9 cellular contexts compared by ENCODE assay signal in the genomic region with DNA sequence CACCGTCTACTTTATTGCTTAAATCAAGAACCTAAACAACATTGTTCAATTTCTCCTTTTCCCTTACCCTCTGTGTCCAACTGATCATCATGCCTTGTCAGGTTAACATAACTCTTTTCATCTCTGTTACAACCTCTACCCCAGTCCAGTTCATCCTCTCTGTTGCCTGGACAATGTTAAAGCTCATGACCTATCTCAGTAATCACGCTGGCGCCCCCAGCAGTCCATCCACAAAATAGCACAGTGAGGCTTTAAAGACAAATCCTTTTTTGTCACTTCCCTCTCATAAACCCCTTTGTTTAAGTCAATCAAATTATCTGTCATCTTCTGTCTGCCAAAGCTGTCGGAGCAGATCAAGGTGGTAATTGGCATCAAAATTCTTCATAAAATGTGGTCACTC.
DNase-seq lines count a peak whose midpoint lies in the region; TF ChIP-seq lines count a peak whose summit lies in the region.
"Had no signal": no experiment of that assay in that cellular context is flagged by ENCODE, and none has a peak within 500 bp of the region (broad histone marks: within the 10 kb centered on the region; RNA-seq: fewer than 3 reads in every experiment).

No MANE protein-coding gene starts in this region.

- TF ChIP-seq CTCF in WERI-Rb-1 (IDR thresholded peaks at IDR 0.05; ENCODE audit: low read depth, low read length) (peak; percentile 68), choroid plexus epithelial cell (conservative IDR thresholded peaks at IDR 0.05; ENCODE audit: low read depth, low read length) (peak; percentile 78)

- H3K27ac ChIP-seq in WERI-Rb-1 = no peak overlapping the region
- H3K27ac ChIP-seq: BLaER1 treated with 17β-estradiol and CSF1 and Interleukin-3, amounts not matched to agents 10 nM and 100 nM had no signal

- H3K4me3 ChIP-seq in WERI-Rb-1 (ENCODE audit: low read depth, low read length) = no peak overlapping the region
- no peak overlapping the region for H3K4me3 ChIP-seq in choroid plexus epithelial cell (ENCODE audit: low read depth, low read length)
- H3K4me3 ChIP-seq: BLaER1 treated with 17β-estradiol and CSF1 and Interleukin-3, amounts not matched to agents 10 nM and 100 nM had no signal

- H3K9me3 ChIP-seq in WERI-Rb-1 (ENCODE audit: severe bottlenecking) = no peaks in the 10 kb centered on the region

- H3K36me3 ChIP-seq in WERI-Rb-1 = no peaks in the 10 kb centered on the region; the same call in 1 of the 2 replicates

- peak; percentile 79 for TF ChIP-seq RAD21 in Ishikawa (IDR thresholded peaks at IDR 0.05; ENCODE audit: low read depth)

- TF ChIP-seq EP300 in Ishikawa (IDR thresholded peaks at IDR 0.05; ENCODE audit: borderline replicate concordance) = no peak

- DNase-seq in NCI-H2081 (lab: John Stamatoyannopoulos, UW) (peak; percentile 31 to 41), NCI-H2081 treated with DMSO at 0.1 percent for 48 hours (lab: John Stamatoyannopoulos, UW) (no peak), WERI-Rb-1 (peak; percentile 73), choroid plexus epithelial cell (ENCODE audit: low read depth) (peak; percentile 64), medulla oblongata (ENCODE audit: extremely low spot score) (peak; percentile 68), stromal cell of bone marrow (ENCODE audit: low read depth) (peak; percentile 34), GOT3 (lab: John Stamatoyannopoulos, UW) (no peak)

- no peaks in the 10 kb centered on the region for H3K27me3 ChIP-seq in WERI-Rb-1 (ENCODE audit: insufficient read depth, low read depth, severe bottlenecking)
- H3K27me3 ChIP-seq: BLaER1 treated with 17β-estradiol and CSF1 and Interleukin-3, amounts not matched to agents 10 nM and 100 nM had no signal

TF ChIP-seq in Ishikawa, 13 proteins besides CTCF, POLR2A, EP300 and RAD21:
- TF ChIP-seq EGR1 (IDR thresholded peaks at IDR 0.05) (no peak), CEBPB (IDR thresholded peaks at IDR 0.05) (no peak), TAF1 (IDR thresholded peaks at IDR 0.05; ENCODE audit: low read depth) (no peak), TEAD4 (IDR thresholded peaks at IDR 0.05) (no peak), TCF12 (IDR thresholded peaks at IDR 0.05; ENCODE audit: low read depth) (no peak)

Comparison
In these comparisons a context has a peak if more than half of its experiments do, and no peak if none do; other contexts are left out.
1. DNase-seq: peak in NCI-H2081 (2 of 2), WERI-Rb-1 (single experiment), choroid plexus epithelial cell (single experiment), medulla oblongata (single experiment) and stromal cell of bone marrow (single experiment); none in NCI-H2081 treated with DMSO at 0.1 percent for 48 hours (single experiment) and GOT3 (single experiment).